Comparison of ENCODE assay signal across 9 cellular contexts in genomic region chr6:11810039-11810541, GRCh38. TPM values are rescaled to one million over a fixed set of nuclear protein-coding genes. Genes with fewer than 3 reads are reported as not detected.
DNase-seq lines count a peak whose midpoint lies in the region; ATAC-seq and TF ChIP-seq lines count a peak whose summit lies in the region.
"Had no signal": no experiment of that assay in that cellular context is flagged by ENCODE, and none has a peak within 500 bp of the region (broad histone marks: within the 10 kb centered on the region; RNA-seq: fewer than 3 reads in every experiment).

No MANE protein-coding gene starts in this region.

- H3K36me3 ChIP-seq in fibroblast of lung (ENCODE audit: control insufficient read depth, insufficient read depth, low read length), result no peaks in the 10 kb centered on the region
- no peaks in the 10 kb centered on the region for H3K36me3 ChIP-seq in ovary

- no peak for TF ChIP-seq POLR2A in ovary (IDR thresholded peaks at IDR 0.05)

- WGBS in ovary, 3 donors, result 0 to 10% (median 8%) methylated on average over 1 of the region's 1 CpG

- no peak for ATAC-seq in GM18873 (IDR thresholded peaks at IDR 0.05; ENCODE audit: low FRiP score, unreplicated experiment)
- ATAC-seq: Panc1 had no signal

- no peak overlapping the region for H3K27ac ChIP-seq in fibroblast of lung (ENCODE audit: insufficient read depth, low read length)
- H3K27ac ChIP-seq in ovary, result peak overlapping the region in 1 of 2 donors; percentile 77

- no peaks in the 10 kb centered on the region for H3K79me2 ChIP-seq in fibroblast of lung (ENCODE audit: control insufficient read depth, insufficient read depth, low read length)

- no TSS peak for BruUV-seq in Calu3 (replicated peaks; lab: Mats Ljungman, UMichigan)

- peak; percentile 32 for TF ChIP-seq EP300 in ovary (IDR thresholded peaks at IDR 0.05)

- H3K9me3 Mint-ChIP-seq in Calu3 (ENCODE audit: low read depth, unreplicated experiment), result no peaks in the 10 kb centered on the region

- no peak overlapping the region for H3K4me3 Mint-ChIP-seq in Calu3 (ENCODE audit: low read depth, unreplicated experiment)

- H3K4me3 ChIP-seq in fibroblast of lung (replicated peaks in 1 of 4; ENCODE audit: control extremely low read depth in 1 of 4, insufficient read depth in 1 of 4, low read depth in 3 of 4, low read length in 4 of 4) (no peak overlapping the region), ovary (no peak overlapping the region)

- H3K4me1 ChIP-seq in fibroblast of lung (ENCODE audit: control insufficient read depth, extremely low read depth, insufficient read depth, low read length), result no peaks in the 10 kb centered on the region
- peaks cover 9% of the 10 kb centered on the region for H3K4me1 ChIP-seq in ovary (ENCODE audit: insufficient read depth)

- CTCF ChIA-PET in Calu3 (lab: Charles Lee), result interaction anchor here (0.5 kb wide), 1 partner anchor 15 kb away, joined by 4 read pairs; no protein-coding TSS in a partner anchor

- H3K27me3 ChIP-seq in fibroblast of lung (ENCODE audit: control insufficient read depth, insufficient read depth, low read length), result no peaks in the 10 kb centered on the region
- no peaks in the 10 kb centered on the region for H3K27me3 ChIP-seq in ovary

- TF ChIP-seq CTCF in Calu3 (IDR thresholded peaks at IDR 0.05; ENCODE audit: unreplicated experiment) (no peak), fibroblast of lung (conservative IDR thresholded peaks at IDR 0.05 in 1 of 2, IDR thresholded peaks at IDR 0.05 in 1 of 2; ENCODE audit: low read depth in 1 of 2, low read length in 2 of 2) (no peak), ovary (IDR thresholded peaks at IDR 0.05) (no peak)

- H3K4me2 ChIP-seq in fibroblast of lung (ENCODE audit: extremely low read depth, insufficient read depth, low read length), result no peak overlapping the region

- intact Hi-C loops in Calu3 (cut with micrococcal nuclease; ENCODE audit: unreplicated experiment) (loop anchor here (10.0 kb wide), 1 partner anchor 105 kb away; no protein-coding TSS in a partner anchor), ovary (cut with DNase I) (no loop called here)

- H3K9ac ChIP-seq in fibroblast of lung (ENCODE audit: insufficient read depth, low read length), result no peak overlapping the region

- H2AFZ ChIP-seq in fibroblast of lung (ENCODE audit: low read length), result no peak overlapping the region

- H4K20me1 ChIP-seq in fibroblast of lung (ENCODE audit: control insufficient read depth, extremely low read depth, insufficient read depth, low read length), result no peaks in the 10 kb centered on the region

- no peaks in the 10 kb centered on the region for H3K27me3 Mint-ChIP-seq in Calu3 (ENCODE audit: unreplicated experiment)

- H3K27ac Mint-ChIP-seq in Calu3 (ENCODE audit: unreplicated experiment), result no peak overlapping the region

- DNase-seq in Calu3 (peak; percentile 69), OCI-M1 (lab: John Stamatoyannopoulos, UW) (peak; percentile 10), fibroblast of lung (ENCODE audit: low read depth in 2 of 2) (peak; percentile 82 to 90), ovary (peak; percentile 84 to 91 (median 86)), NCI-H1436 (lab: John Stamatoyannopoulos, UW) (no peak), GF-D8 (lab: John Stamatoyannopoulos, UW) (no peak), NCI-H187 (lab: John Stamatoyannopoulos, UW) (no peak)

- no peaks in the 10 kb centered on the region for H3K36me3 Mint-ChIP-seq in Calu3 (ENCODE audit: insufficient read depth, unreplicated experiment)

- H3K9me3 ChIP-seq in fibroblast of lung (ENCODE audit: control insufficient read depth, insufficient read depth, low read depth, low read length) (no peaks in the 10 kb centered on the region), ovary (no peaks in the 10 kb centered on the region)

- H3K4me1 Mint-ChIP-seq in Calu3 (ENCODE audit: low read depth, unreplicated experiment), result peaks cover 25% of the 10 kb centered on the region

RNA-seq across cellular contexts. Expression of gene ADTRP, which starts 31.5 kb away (rescaled TPM):
- 0.54 TPM in 1 of 2 replicates, not detected in the other for total RNA-seq in Calu3 (2022)
- 1.3 and 1.7 TPM in 2 replicates for total RNA-seq in fibroblast of lung
- 0.23 and 1.1 TPM in 2 replicates for polyA plus RNA-seq in fibroblast of lung
- 0.47 and 0.76 TPM in 2 replicates for polyA plus RNA-seq in fibroblast of lung (2012)
- not detected in 2 replicates for polyA minus RNA-seq in fibroblast of lung (ENCODE audit: low replicate concordance)
- total RNA-seq in ovary, result under 1 TPM in 2 of 7 donors, not detected in 5; 0.31 to 0.80 TPM
- polyA plus RNA-seq in ovary, result under 1 TPM; 0.12 to 0.37 TPM

Comparison
In these comparisons a context has a peak if more than half of its experiments do, and no peak if none do; other contexts are left out.
1. DNase-seq: peak in Calu3 (single experiment), OCI-M1 (single experiment), fibroblast of lung (2 of 2) and ovary (5 of 5); none in NCI-H1436 (single experiment), GF-D8 (single experiment) and NCI-H187 (0 of 2).